8 cellular contexts compared by ENCODE assay signal in the genomic region with DNA sequence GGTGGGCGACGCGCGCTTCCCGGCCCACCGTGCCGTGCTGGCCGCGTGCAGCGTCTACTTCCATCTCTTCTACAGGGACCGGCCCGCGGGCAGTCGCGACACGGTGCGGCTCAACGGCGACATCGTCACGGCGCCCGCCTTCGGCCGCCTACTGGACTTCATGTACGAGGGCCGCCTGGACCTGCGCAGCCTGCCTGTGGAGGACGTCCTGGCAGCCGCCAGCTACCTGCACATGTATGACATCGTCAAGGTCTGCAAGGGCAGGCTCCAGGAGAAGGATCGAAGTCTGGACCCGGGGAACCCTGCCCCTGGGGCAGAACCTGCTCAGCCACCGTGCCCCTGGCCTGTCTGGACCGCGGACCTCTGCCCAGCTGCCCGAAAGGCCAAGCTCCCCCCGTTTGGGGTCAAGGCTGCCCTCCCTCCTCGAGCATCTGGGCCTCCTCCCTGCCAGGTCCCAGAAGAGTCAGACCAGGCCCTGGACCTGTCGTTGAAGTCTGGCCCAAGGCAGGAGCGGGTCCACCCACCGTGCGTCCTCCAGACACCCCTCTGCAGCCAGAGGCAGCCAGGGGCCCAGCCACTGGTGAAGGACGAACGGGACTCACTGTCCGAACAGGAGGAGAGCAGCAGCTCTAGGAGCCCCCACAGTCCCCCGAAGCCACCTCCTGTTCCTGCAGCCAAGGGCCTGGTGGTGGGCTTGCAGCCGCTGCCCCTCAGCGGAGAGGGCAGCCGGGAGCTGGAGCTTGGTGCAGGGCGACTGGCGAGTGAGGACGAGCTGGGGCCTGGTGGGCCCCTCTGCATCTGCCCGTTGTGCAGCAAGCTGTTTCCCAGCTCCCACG. TPM values are rescaled to one million over a fixed set of nuclear protein-coding genes. Genes with fewer than 3 reads are reported as not detected.
DNase-seq lines count a peak whose midpoint lies in the region; ATAC-seq and TF ChIP-seq lines count a peak whose summit lies in the region.

No MANE protein-coding gene starts in this region.

- H3K27me3 ChIP-seq in upper lobe of left lung: no peaks in the 10 kb centered on the region

- H3K4me1 ChIP-seq in upper lobe of left lung: peaks cover 46 to 68% (median 56%) of the 10 kb centered on the region in 4 donors

- no peaks in the 10 kb centered on the region for H3K9me3 ChIP-seq in upper lobe of left lung

- no peak for TF ChIP-seq EP300 in upper lobe of left lung (IDR thresholded peaks at IDR 0.05)

- H3K27me3 Mint-ChIP-seq in activated naive CD4-positive, alpha-beta T cell treated with anti-CD3 and anti-CD28 coated beads, Interleukin-2, amount 50 U/mL, for 24 hours: no peaks in the 10 kb centered on the region

- H3K27ac ChIP-seq in upper lobe of left lung: peak overlapping the region; percentile 80 to 97 (median 90)

- H3K4me1 Mint-ChIP-seq in activated naive CD4-positive, alpha-beta T cell treated with anti-CD3 and anti-CD28 coated beads, Interleukin-2, amount 50 U/mL, for 24 hours: peaks cover 20% of the 10 kb centered on the region

- TF ChIP-seq CTCF in astrocyte of the cerebellum (IDR thresholded peaks at IDR 0.05; ENCODE audit: low read depth, low read length, missing control alignments) (no peak), lower leg skin (IDR thresholded peaks at IDR 0.05) (no peak), upper lobe of left lung (IDR thresholded peaks at IDR 0.05) (peak in 2 of 6 experiments; percentile 19 to 22)

- peak overlapping the region; percentile 53 for H3K4me3 ChIP-seq in astrocyte of the cerebellum (ENCODE audit: low read depth, low read length)
- peak overlapping the region; percentile 45 for H3K4me3 ChIP-seq in lower leg skin (ENCODE audit: low read depth, poor library complexity, severe bottlenecking)
- H3K4me3 ChIP-seq in upper lobe of left lung: peak overlapping the region; percentile 76 to 89 (median 80)

- H3K36me3 Mint-ChIP-seq in activated naive CD4-positive, alpha-beta T cell treated with anti-CD3 and anti-CD28 coated beads, Interleukin-2, amount 50 U/mL, for 24 hours: no peaks in the 10 kb centered on the region
- H3K36me3 Mint-ChIP-seq in activated naive CD4-positive, alpha-beta T cell treated with anti-CD3 and anti-CD28 coated beads, Interleukin-2, amount 50 U/mL, for 72 hours: no peaks in the 10 kb centered on the region

- DNase-seq in activated naive CD4-positive, alpha-beta T cell treated with anti-CD3 and anti-CD28 coated beads, Interleukin-2, amount 50 U/mL, for 72 hours (ENCODE audit: low spot score in 2 of 2): no peak
- DNase-seq in astrocyte of the cerebellum (ENCODE audit: low read depth) (no peak), lower leg skin (ENCODE audit: low spot score in 2 of 2) (no peak), upper lobe of left lung (peak; percentile 61 to 72), OCI-M1 (lab: John Stamatoyannopoulos, UW) (no peak), amniotic stem cell (lab: John Stamatoyannopoulos, UW) (no peak)

- TF ChIP-seq POLR2A in lower leg skin (IDR thresholded peaks at IDR 0.05) (no peak), upper lobe of left lung (IDR thresholded peaks at IDR 0.05) (no peak)

- H3K27ac Mint-ChIP-seq in activated naive CD4-positive, alpha-beta T cell treated with anti-CD3 and anti-CD28 coated beads, Interleukin-2, amount 50 U/mL, for 24 hours: peak overlapping the region; percentile 51
- H3K27ac Mint-ChIP-seq in activated naive CD4-positive, alpha-beta T cell treated with anti-CD3 and anti-CD28 coated beads, Interleukin-2, amount 50 U/mL, for 72 hours: no peak overlapping the region

- H3K9me3 Mint-ChIP-seq in activated naive CD4-positive, alpha-beta T cell treated with anti-CD3 and anti-CD28 coated beads, Interleukin-2, amount 50 U/mL, for 24 hours: no peaks in the 10 kb centered on the region
- H3K9me3 Mint-ChIP-seq in activated naive CD4-positive, alpha-beta T cell treated with anti-CD3 and anti-CD28 coated beads, Interleukin-2, amount 50 U/mL, for 72 hours: no peaks in the 10 kb centered on the region

- H3K36me3 ChIP-seq in upper lobe of left lung: no peaks in the 10 kb centered on the region

- no peak for ATAC-seq in activated naive CD4-positive, alpha-beta T cell treated with anti-CD3 and anti-CD28 coated beads, Interleukin-2, amount 50 U/mL, for 72 hours
- ATAC-seq in upper lobe of left lung (ENCODE audit: low FRiP score in 2 of 2): no peak
- no peak for ATAC-seq in HG02798 (IDR thresholded peaks at IDR 0.05; ENCODE audit: poor library complexity, unreplicated experiment)

- intact Hi-C loops in lower leg skin (cut with DNase I; ENCODE audit: low total_unique reads): no loop called here

- in situ Hi-C loops in astrocyte of the cerebellum (cut with HindIII; ENCODE audit: low sequenced_read_pairs): no loop called here

- WGBS in lower leg skin, 2 donors: 36 to 60% methylated on average over 26 to 33 of the region's 55 CpGs
- 32 to 80% methylated on average over 2 to 40 of the region's 55 CpGs for WGBS in upper lobe of left lung, 2 donors

- peak overlapping the region; percentile 90 for H3K4me3 Mint-ChIP-seq in activated naive CD4-positive, alpha-beta T cell treated with anti-CD3 and anti-CD28 coated beads, Interleukin-2, amount 50 U/mL, for 24 hours

RNA-seq across cellular contexts. Expression of a gene that starts 0.6 kb away (rescaled TPM):
- 1 to 10 TPM; 2.0 to 2.9 TPM for total RNA-seq in activated naive CD4-positive, alpha-beta T cell treated with anti-CD3 and anti-CD28 coated beads, Interleukin-2, amount 50 U/mL, for 72 hours
- total RNA-seq in lower leg skin (10 to 100 TPM in 2 of 4 donors, 1 to 10 TPM in 2; 1.6 to 11.9 (median 8.6) TPM), upper lobe of left lung (10 to 100 TPM; 13.9 to 24.8 (median 20.9) TPM)

RNA-seq across cellular contexts. Expression of a gene that starts 6.0 kb away (rescaled TPM):
- total RNA-seq in activated naive CD4-positive, alpha-beta T cell treated with anti-CD3 and anti-CD28 coated beads, Interleukin-2, amount 50 U/mL, for 72 hours: 100 to 1,000 TPM; 111 to 113 TPM
- total RNA-seq in lower leg skin (10 to 100 TPM; 51.9 to 91.0 (median 88.7) TPM), upper lobe of left lung (100 to 1,000 TPM; 122 to 283 (median 191) TPM)

RNA-seq across cellular contexts. Expression of a gene that starts 48.6 kb away (rescaled TPM):
- 10 to 100 TPM; 86.1 to 87.1 TPM for total RNA-seq in activated naive CD4-positive, alpha-beta T cell treated with anti-CD3 and anti-CD28 coated beads, Interleukin-2, amount 50 U/mL, for 72 hours
- total RNA-seq in lower leg skin (100 to 1,000 TPM; 162 to 174 (median 168) TPM), upper lobe of left lung (100 to 1,000 TPM in 2 of 6 donors, 10 to 100 TPM in 4; 72.3 to 241 (median 91.0) TPM)

Comparison
In these comparisons a context has a peak if more than half of its experiments do, and no peak if none do; other contexts are left out.
1. DNase-seq: peak in upper lobe of left lung (2 of 2); none in activated naive CD4-positive, alpha-beta T cell treated with anti-CD3 and anti-CD28 coated beads, Interleukin-2, amount 50 U/mL, for 72 hours (0 of 2), astrocyte of the cerebellum (single experiment), lower leg skin (0 of 2), OCI-M1 (single experiment) and amniotic stem cell (single experiment).
2. Peak in every context shown above with its lines, with median percentiles within 50 percentile points of each other: H3K4me3 ChIP-seq.